9 cellular contexts compared by ENCODE assay signal in genomic region chr6:110646951-110647910, GRCh38.
DNase-seq lines count a peak whose midpoint lies in the region; ATAC-seq and TF ChIP-seq lines count a peak whose summit lies in the region.
"Had no signal": no experiment of that assay in that cellular context is flagged by ENCODE, and none has a peak within 500 bp of the region (broad histone marks: within the 10 kb centered on the region; RNA-seq: fewer than 3 reads in every experiment).

No MANE protein-coding gene starts in this region.

- H3K9me2 ChIP-seq in MM.1S (replicated peaks; ENCODE audit: insufficient read depth, low read length), result no peaks in the 10 kb centered on the region

- H3K9me3 ChIP-seq in MM.1S (replicated peaks; ENCODE audit: insufficient read depth, low read length) (no peaks in the 10 kb centered on the region), smooth muscle cell (replicated peaks; ENCODE audit: low read depth) (no peaks in the 10 kb centered on the region)

- H3K4me3 ChIP-seq in MM.1S (ENCODE audit: low read length) (no peak overlapping the region), epithelial cell of esophagus (ENCODE audit: low read length) (no peak overlapping the region), smooth muscle cell (no peak overlapping the region)

- no peaks in the 10 kb centered on the region for H3F3A ChIP-seq in MM.1S (ENCODE audit: insufficient read depth, low read length)
- H3F3A ChIP-seq in smooth muscle cell (ENCODE audit: low read depth), result no peaks in the 10 kb centered on the region

- H3K9ac ChIP-seq in MM.1S (ENCODE audit: low read length) (no peak overlapping the region), smooth muscle cell (ENCODE audit: low read depth) (no peak overlapping the region)

- H3K36me3 ChIP-seq in MM.1S (replicated peaks; ENCODE audit: insufficient read depth, low read length), result no peaks in the 10 kb centered on the region
- no peaks in the 10 kb centered on the region for H3K36me3 ChIP-seq in smooth muscle cell (ENCODE audit: low read depth)

- H3K4me1 ChIP-seq in MM.1S (ENCODE audit: low read length) (no peaks in the 10 kb centered on the region), smooth muscle cell (ENCODE audit: low read depth) (no peaks in the 10 kb centered on the region)

- peaks cover 6% of the 10 kb centered on the region for H3K36me3 Mint-ChIP-seq in activated naive CD8-positive, alpha-beta T cell treated with anti-CD3 and anti-CD28 coated beads, Interleukin-2, amount 50 U/mL, for 24 hours (ENCODE audit: low read depth)

- no peaks in the 10 kb centered on the region for H3K79me2 ChIP-seq in MM.1S (ENCODE audit: low read length)
- no peaks in the 10 kb centered on the region for H3K79me2 ChIP-seq in smooth muscle cell (ENCODE audit: low read depth)

- no peaks in the 10 kb centered on the region for H3K9me3 Mint-ChIP-seq in activated naive CD8-positive, alpha-beta T cell treated with anti-CD3 and anti-CD28 coated beads, Interleukin-2, amount 50 U/mL, for 24 hours

- H3K27ac ChIP-seq in MM.1S (ENCODE audit: low read length) (no peak overlapping the region), smooth muscle cell (ENCODE audit: low read depth) (no peak overlapping the region)

- H3K27ac Mint-ChIP-seq in activated naive CD8-positive, alpha-beta T cell treated with anti-CD3 and anti-CD28 coated beads, Interleukin-2, amount 50 U/mL, for 24 hours, result no peak overlapping the region

- H4K20me1 ChIP-seq in MM.1S (ENCODE audit: insufficient read depth, low read length), result no peaks in the 10 kb centered on the region
- H4K20me1 ChIP-seq in smooth muscle cell (ENCODE audit: low read depth), result no peaks in the 10 kb centered on the region

- H3K27me3 ChIP-seq in MM.1S (replicated peaks; ENCODE audit: insufficient read depth, low read length) (no peaks in the 10 kb centered on the region), smooth muscle cell (ENCODE audit: low read depth) (no peaks in the 10 kb centered on the region)

- H2AFZ ChIP-seq in MM.1S (ENCODE audit: low read length) (no peak overlapping the region), smooth muscle cell (ENCODE audit: low read depth) (no peak overlapping the region)

- ATAC-seq in activated naive CD8-positive, alpha-beta T cell treated with anti-CD3 and anti-CD28 coated beads, Interleukin-2, amount 50 U/mL, for 24 hours, result no peak

- peak; percentile 5 for DNase-seq in activated CD4-positive, alpha-beta T cell treated with anti-CD3 and anti-CD28 coated beads for 48 hours
- DNase-seq in activated CD4-positive, alpha-beta T cell treated with anti-CD3 and anti-CD28 coated beads for 1 hour, result no peak
- DNase-seq in MM.1S (no peak), epithelial cell of esophagus (ENCODE audit: low read depth) (no peak), smooth muscle cell (lab: John Stamatoyannopoulos, UW; ENCODE audit: unreplicated experiment) (no peak), glomerular visceral epithelial cell (ENCODE audit: extremely low spot score) (no peak), NCI-H774 (lab: John Stamatoyannopoulos, UW) (no peak)
- no peak for DNase-seq in activated naive CD8-positive, alpha-beta T cell treated with anti-CD3 and anti-CD28 coated beads, Interleukin-2, amount 50 U/mL, for 24 hours
- DNase-seq: ACHN had no signal

- no peak overlapping the region for H3K4me3 Mint-ChIP-seq in activated naive CD8-positive, alpha-beta T cell treated with anti-CD3 and anti-CD28 coated beads, Interleukin-2, amount 50 U/mL, for 24 hours

- no peaks in the 10 kb centered on the region for H3K27me3 Mint-ChIP-seq in activated naive CD8-positive, alpha-beta T cell treated with anti-CD3 and anti-CD28 coated beads, Interleukin-2, amount 50 U/mL, for 24 hours

- no peak overlapping the region for H3K4me2 ChIP-seq in MM.1S (ENCODE audit: low read depth, low read length)
- no peak overlapping the region for H3K4me2 ChIP-seq in smooth muscle cell

- 95% methylated on average over 19 of the region's 19 CpGs for WGBS in smooth muscle cell (ENCODE audit: low lambda C conversion rate)

- TF ChIP-seq CTCF in MM.1S (IDR thresholded peaks at IDR 0.05; ENCODE audit: low read length) (peak; percentile 43), epithelial cell of esophagus (IDR thresholded peaks at IDR 0.05; ENCODE audit: insufficient read depth, low read depth, low read length, missing control alignments) (peak; percentile 21), smooth muscle cell (IDR thresholded peaks at IDR 0.05; ENCODE audit: borderline replicate concordance, insufficient read depth, poor library complexity, severe bottlenecking) (peak; percentile 34)

- H3K4me1 Mint-ChIP-seq in activated naive CD8-positive, alpha-beta T cell treated with anti-CD3 and anti-CD28 coated beads, Interleukin-2, amount 50 U/mL, for 24 hours, result no peaks in the 10 kb centered on the region
